17 cellular contexts compared by ENCODE assay signal in the genomic region with DNA sequence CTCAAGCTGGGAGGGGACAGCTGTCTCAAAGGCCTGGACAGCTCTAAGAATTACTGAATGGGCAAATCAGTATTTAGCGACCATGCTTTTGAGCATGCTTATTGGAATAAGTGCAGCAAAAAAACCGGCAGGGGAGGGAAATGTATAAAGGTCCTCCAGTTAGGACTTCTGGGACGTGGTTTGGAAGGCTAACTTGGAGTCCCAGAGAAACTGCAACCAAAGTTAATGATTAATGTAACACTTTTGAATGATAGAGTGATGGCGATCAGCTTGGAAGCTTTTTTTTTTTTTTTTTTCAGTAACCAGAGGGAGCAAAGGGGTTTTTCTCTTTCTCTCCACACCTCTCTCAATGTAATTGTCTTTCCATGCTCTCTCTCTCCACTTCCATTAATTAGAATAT.
DNase-seq lines count a peak whose midpoint lies in the region; ATAC-seq, FAIRE-seq and TF ChIP-seq lines count a peak whose summit lies in the region.
"Had no signal": no experiment of that assay in that cellular context is flagged by ENCODE, and none has a peak within 500 bp of the region (broad histone marks: within the 10 kb centered on the region; RNA-seq: fewer than 3 reads in every experiment).

No MANE protein-coding gene starts in this region.

- H3K4me3 ChIP-seq in HepG2 (replicated peaks in 1 of 3; ENCODE audit: insufficient read depth in 1 of 3, low read depth in 2 of 3, low read length in 3 of 3), result no peak overlapping the region
- H3K4me3 ChIP-seq in neuronal stem cell (ENCODE audit: low read length in 2 of 2), result no peak overlapping the region
- H3K4me3 ChIP-seq: GM12878 had no signal

- BruUV-seq in HepG2 (replicated peaks; lab: Mats Ljungman, UMichigan), result no TSS peak

- DNase-seq in Caki2 (ENCODE audit: low read depth), result peak; percentile 42
- peak; percentile 5 for DNase-seq in HepG2 (ENCODE audit: low spot score)
- DNase-seq in neuronal stem cell (ENCODE audit: low spot score), result no peak
- DNase-seq in stimulated activated naive CD8-positive, alpha-beta T cell treated with anti-CD3 and anti-CD28 coated beads, Interleukin-15, amount 100 ng/mL, for 72 hours, result no peak
- no peak for DNase-seq in glomerular visceral epithelial cell (ENCODE audit: extremely low spot score)
- no peak for DNase-seq in Ammon's horn (ENCODE audit: low spot score)
- no peak for DNase-seq in NCI-H2196 (lab: John Stamatoyannopoulos, UW; ENCODE audit: unreplicated experiment)
- DNase-seq: CD8-positive, alpha-beta T cell; COR-L47; DMS79; HCEC 1CT; HFFc6 had no signal

- POLR2A ChIA-PET in HepG2 (lab: Yijun Ruan, JAX), result no interaction called here

- H3K9me3 Mint-ChIP-seq in brain, result peaks cover 7 to 14% (median 8%) of the 10 kb centered on the region in 5 experiments
- H3K9me3 Mint-ChIP-seq in stimulated activated naive CD8-positive, alpha-beta T cell treated with anti-CD3 and anti-CD28 coated beads, Interleukin-15, amount 100 ng/mL, for 72 hours, result peaks cover 0 to 10% of the 10 kb centered on the region in 2 donors
- H3K9me3 Mint-ChIP-seq: CD14-positive monocyte had no signal

- no peaks in the 10 kb centered on the region for H3K79me1 ChIP-seq in neuronal stem cell (ENCODE audit: low read depth, low read length)

- no peaks in the 10 kb centered on the region for H4K20me1 ChIP-seq in HepG2 (ENCODE audit: insufficient read depth, low read length)

- peaks cover 4% of the 10 kb centered on the region for H3K27me3 Mint-ChIP-seq in brain
- H3K27me3 Mint-ChIP-seq in stimulated activated naive CD8-positive, alpha-beta T cell treated with anti-CD3 and anti-CD28 coated beads, Interleukin-15, amount 100 ng/mL, for 72 hours, result no peaks in the 10 kb centered on the region

- no peak overlapping the region for H4K8ac ChIP-seq in neuronal stem cell (ENCODE audit: low read depth, low read length)

- H2AK5ac ChIP-seq in neuronal stem cell (ENCODE audit: low read depth, low read length), result no peak overlapping the region

- H3K9ac ChIP-seq in HepG2 (ENCODE audit: insufficient read depth, low read depth, low read length) (no peak overlapping the region), neuronal stem cell (ENCODE audit: low read depth, low read length, poor library complexity) (no peak overlapping the region)

- no peak overlapping the region for H3K14ac ChIP-seq in neuronal stem cell (ENCODE audit: low read length)

- H3K18ac ChIP-seq in neuronal stem cell (ENCODE audit: low read length), result no peak overlapping the region

- H3K23ac ChIP-seq in neuronal stem cell (ENCODE audit: low read depth, low read length, poor library complexity), result no peak overlapping the region

- H3K4me2 ChIP-seq in HepG2 (ENCODE audit: low read depth, low read length) (no peak overlapping the region), neuronal stem cell (ENCODE audit: insufficient read depth, low read length, poor library complexity, severe bottlenecking) (no peak overlapping the region)

- peak overlapping the region; percentile 34 to 82 (median 59) for H3K4me3 Mint-ChIP-seq in brain
- no peak overlapping the region for H3K4me3 Mint-ChIP-seq in stimulated activated naive CD8-positive, alpha-beta T cell treated with anti-CD3 and anti-CD28 coated beads, Interleukin-15, amount 100 ng/mL, for 72 hours
- H3K4me3 Mint-ChIP-seq: CD14-positive monocyte; CD8-positive, alpha-beta T cell; HFFc6 had no signal

- intact Hi-C loops in HepG2 (cut with micrococcal nuclease; ENCODE audit: unreplicated experiment), result no loop called here

- CTCF ChIA-PET in HepG2 (lab: Yijun Ruan, JAX; ENCODE audit: low intra/inter-chr PET ratio, low total read pairs), result no interaction called here

- no peak overlapping the region for H2BK120ac ChIP-seq in neuronal stem cell (ENCODE audit: low read depth, low read length)

- TF ChIP-seq EP300 in HepG2 (IDR thresholded peaks at IDR 0.05; ENCODE audit: low read depth in 2 of 2, low read length in 2 of 2), result no peak
- TF ChIP-seq EP300 in HepG2 (CRISPR knock-in tag; IDR thresholded peaks at IDR 0.05; ENCODE audit: borderline replicate concordance), result no peak

- H3K27ac ChIP-seq in HepG2 (ENCODE audit: extremely low read length, insufficient read depth, low read length) (no peak overlapping the region), neuronal stem cell (replicated peaks; ENCODE audit: low read length) (peak overlapping the region; percentile 45)

- TF ChIP-seq RAD21 in HepG2 (CRISPR knock-in tag; IDR thresholded peaks at IDR 0.05), result no peak

- in situ Hi-C loops in Caki2 (cut with HindIII; ENCODE audit: low pct_unique_long_range_greater_than_20kb, low sequenced_read_pairs) (no loop called here), HepG2 (cut with HindIII; ENCODE audit: extremely low pct_ligation_motif_present, low pct_unique_long_range_greater_than_20kb) (no loop called here)

- H3K79me2 ChIP-seq in HepG2 (ENCODE audit: insufficient read depth, low read length), result no peaks in the 10 kb centered on the region

- FAIRE-seq in HepG2 (lab: Jason Lieb, UNC), result no peak
- FAIRE-seq: GM12878, GM18507, HTR-8/SVneo had no signal

- no peak for TF ChIP-seq CTCF in brain (conservative IDR thresholded peaks at IDR 0.05)
- TF ChIP-seq CTCF in HepG2 (CRISPR knock-in tag; IDR thresholded peaks at IDR 0.05), result no peak

- H3K36me3 Mint-ChIP-seq in brain, result peaks cover 3% of the 10 kb centered on the region
- H3K36me3 Mint-ChIP-seq: CD14-positive monocyte; CD8-positive, alpha-beta T cell had no signal

- no peaks in the 10 kb centered on the region for H3K9me3 ChIP-seq in HepG2 (ENCODE audit: low read length)
- peaks cover 0 to 10% of the 10 kb centered on the region in 2 donors for H3K9me3 ChIP-seq in neuronal stem cell (replicated peaks in 1 of 2; ENCODE audit: control insufficient read depth in 2 of 2, insufficient read depth in 1 of 2, low read depth in 1 of 2, low read length in 2 of 2)

- no peak for ATAC-seq in HepG2
- no peak for ATAC-seq in stimulated activated naive CD8-positive, alpha-beta T cell treated with anti-CD3 and anti-CD28 coated beads, Interleukin-15, amount 100 ng/mL, for 72 hours
- ATAC-seq: CD8-positive, alpha-beta T cell; GM12878 had no signal

- H2BK12ac ChIP-seq in neuronal stem cell (ENCODE audit: low read length), result no peak overlapping the region

- no peak overlapping the region for H3K4ac ChIP-seq in neuronal stem cell (ENCODE audit: low read length)

- no peaks in the 10 kb centered on the region; a peak in 1 of 5 replicates for H3K27me3 ChIP-seq in HepG2 (ENCODE audit: control insufficient read depth in 1 of 2, insufficient read depth in 2 of 2, low read length in 2 of 2)
- no peaks in the 10 kb centered on the region for H3K27me3 ChIP-seq in neuronal stem cell (ENCODE audit: control insufficient read depth in 3 of 3, insufficient read depth in 3 of 3, low read depth in 1 of 3, low read length in 3 of 3)

- no peak overlapping the region for H2BK15ac ChIP-seq in neuronal stem cell (ENCODE audit: low read length)

- H3K4me1 ChIP-seq in HepG2 (ENCODE audit: insufficient read depth, low read length) (no peaks in the 10 kb centered on the region), neuronal stem cell (ENCODE audit: control insufficient read depth in 2 of 2, insufficient read depth in 1 of 2, low read depth in 1 of 2, low read length in 2 of 2) (peaks cover 4 to 15% of the 10 kb centered on the region in 2 donors)

- H2BK5ac ChIP-seq in neuronal stem cell (ENCODE audit: low read length), result no peak overlapping the region

- under 1% methylated on average over 4 of the region's 4 CpGs for WGBS in HepG2 (ENCODE audit: low lambda C conversion rate)
- no CpG with 5 or more reads among the region's 4 CpGs for WGBS in neuronal stem cell (ENCODE audit: extremely low coverage in 2 of 2, insufficient read length in 2 of 2, insufficient replicate concordance in 1 of 2), 2 donors

- H3K4me1 Mint-ChIP-seq in brain, result peaks cover 63% of the 10 kb centered on the region
- no peaks in the 10 kb centered on the region for H3K4me1 Mint-ChIP-seq in stimulated activated naive CD8-positive, alpha-beta T cell treated with anti-CD3 and anti-CD28 coated beads, Interleukin-15, amount 100 ng/mL, for 72 hours
- H3K4me1 Mint-ChIP-seq: CD14-positive monocyte had no signal

- no peak overlapping the region for H4K91ac ChIP-seq in neuronal stem cell (ENCODE audit: low read depth, low read length, poor library complexity)

- H3K27ac Mint-ChIP-seq in brain, result peak overlapping the region; percentile 33 to 98 (median 91)
- no peak overlapping the region for H3K27ac Mint-ChIP-seq in stimulated activated naive CD8-positive, alpha-beta T cell treated with anti-CD3 and anti-CD28 coated beads, Interleukin-15, amount 100 ng/mL, for 72 hours
- H3K27ac Mint-ChIP-seq: CD14-positive monocyte; CD8-positive, alpha-beta T cell; HFFc6 had no signal

- H3K36me3 ChIP-seq in HepG2 (replicated peaks in 1 of 2; ENCODE audit: control insufficient read depth in 1 of 2, insufficient read depth in 2 of 2, low read length in 2 of 2) (no peaks in the 10 kb centered on the region), neuronal stem cell (replicated peaks in 1 of 2; ENCODE audit: control insufficient read depth in 2 of 2, insufficient read depth in 2 of 2, low read length in 2 of 2) (no peaks in the 10 kb centered on the region)

- TF ChIP-seq POLR2A in HepG2 (IDR thresholded peaks at IDR 0.05; ENCODE audit: insufficient read depth in 1 of 2, low read depth in 2 of 2, low read length in 2 of 2), result no peak

- H2AFZ ChIP-seq in HepG2 (ENCODE audit: low read length) (no peak overlapping the region), neuronal stem cell (ENCODE audit: low read length) (peak overlapping the region; percentile 58)

TF ChIP-seq in HepG2, 621 proteins besides CTCF, POLR2A, EP300 and RAD21 (continues in another document):
- TF ChIP-seq MEF2D (CRISPR knock-in tag; IDR thresholded peaks at IDR 0.05) (no peak), PLRG1 (conservative IDR thresholded peaks at IDR 0.05) (no peak), ELF1 (CRISPR knock-in tag; IDR thresholded peaks at IDR 0.05) (no peak), ELF3 (CRISPR knock-in tag; IDR thresholded peaks at IDR 0.05) (no peak), ZNF790 (CRISPR knock-in tag; IDR thresholded peaks at IDR 0.05; ENCODE audit: borderline replicate concordance) (no peak), NKX3-1 (CRISPR knock-in tag; IDR thresholded peaks at IDR 0.05) (no peak), ZBTB8A (CRISPR knock-in tag; IDR thresholded peaks at IDR 0.05; ENCODE audit: borderline replicate concordance, low read depth) (no peak), ZNF253 (CRISPR knock-in tag; IDR thresholded peaks at IDR 0.05; ENCODE audit: borderline replicate concordance) (no peak), SMYD3 (CRISPR knock-in tag; IDR thresholded peaks at IDR 0.05) (no peak), CAMTA2 (CRISPR knock-in tag; IDR thresholded peaks at IDR 0.05; ENCODE audit: borderline replicate concordance) (no peak), ZNF205 (CRISPR knock-in tag; IDR thresholded peaks at IDR 0.05) (no peak), IKZF1 (IDR thresholded peaks at IDR 0.05) (no peak)

Comparison
In these comparisons a context has a peak if more than half of its experiments do, and no peak if none do; other contexts are left out.
1. DNase-seq: peak in Caki2 (single experiment) and HepG2 (single experiment); none in neuronal stem cell (single experiment), stimulated activated naive CD8-positive, alpha-beta T cell treated with anti-CD3 and anti-CD28 coated beads, Interleukin-15, amount 100 ng/mL, for 72 hours (0 of 2), glomerular visceral epithelial cell (single experiment), Ammon's horn (single experiment) and NCI-H2196 (single experiment).
2. H3K27ac Mint-ChIP-seq: peak in brain (5 of 5); none in stimulated activated naive CD8-positive, alpha-beta T cell treated with anti-CD3 and anti-CD28 coated beads, Interleukin-15, amount 100 ng/mL, for 72 hours (0 of 2).
3. H3K4me3 Mint-ChIP-seq: peak in brain (5 of 5); none in stimulated activated naive CD8-positive, alpha-beta T cell treated with anti-CD3 and anti-CD28 coated beads, Interleukin-15, amount 100 ng/mL, for 72 hours (0 of 2).